18 cellular contexts compared by ENCODE assay signal in genomic region chr2:225806105-225806504, GRCh38.
DNase-seq lines count a peak whose midpoint lies in the region; ATAC-seq and TF ChIP-seq lines count a peak whose summit lies in the region.
"Had no signal": no experiment of that assay in that cellular context is flagged by ENCODE, and none has a peak within 500 bp of the region (broad histone marks: within the 10 kb centered on the region; RNA-seq: fewer than 3 reads in every experiment).

No MANE protein-coding gene starts in this region.

- no peak overlapping the region for H3K27ac Mint-ChIP-seq in stimulated activated effector memory CD8-positive, alpha-beta T cell treated with anti-CD3 and anti-CD28 coated beads, Interleukin-12 subunit alpha, Interleukin-12 subunit beta, amount 100 ng/mL, for 72 hours
- H3K27ac Mint-ChIP-seq: CD4-positive, alpha-beta memory T cell had no signal

- H3K9ac ChIP-seq in PC-3 (ENCODE audit: low read length), result no peak overlapping the region

- no peak overlapping the region for H3K4me3 Mint-ChIP-seq in stimulated activated effector memory CD8-positive, alpha-beta T cell treated with anti-CD3 and anti-CD28 coated beads, Interleukin-12 subunit alpha, Interleukin-12 subunit beta, amount 100 ng/mL, for 72 hours
- H3K4me3 Mint-ChIP-seq: CD4-positive, alpha-beta memory T cell had no signal

- no peaks in the 10 kb centered on the region for H3K79me2 ChIP-seq in PC-3 (ENCODE audit: low read length)

- no peaks in the 10 kb centered on the region for H3K9me2 ChIP-seq in PC-3 (replicated peaks; ENCODE audit: low read length)

- no peak overlapping the region for H3K27ac ChIP-seq in PC-3 (ENCODE audit: low read length)
- H3K27ac ChIP-seq: SK-N-MC had no signal

- intact Hi-C loops in PC-3 (cut with micrococcal nuclease), result no loop called here

- H3K4me1 ChIP-seq in PC-3 (ENCODE audit: insufficient read depth, low read length), result peaks cover 12% of the 10 kb centered on the region

- H3K4me2 ChIP-seq in PC-3 (ENCODE audit: low read length), result no peak overlapping the region

- DNase-seq in HCEC 1CT (peak; percentile 6), PC-3 (peak; percentile 47), fibroblast of mammary gland (ENCODE audit: low read depth) (peak; percentile 1), amniotic stem cell (lab: John Stamatoyannopoulos, UW) (no peak), UCSD-AML1 (lab: John Stamatoyannopoulos, UW; ENCODE audit: unreplicated experiment) (no peak)
- DNase-seq in stimulated activated CD8-positive, alpha-beta memory T cell treated with anti-CD3 and anti-CD28 coated beads, Interleukin-4, amount 100 ng/mL, for 48 hours, result no peak
- no peak for DNase-seq in stimulated activated effector memory CD8-positive, alpha-beta T cell treated with anti-CD3 and anti-CD28 coated beads, Interleukin-12 subunit alpha, Interleukin-12 subunit beta, amount 100 ng/mL, for 72 hours (ENCODE audit: low spot score in 2 of 2)
- DNase-seq: C1 segment of cervical spinal cord; CD4-positive, alpha-beta memory T cell; COR-L47; KG1; MG63; NCI-H2029; NCI-H446 treated with DMSO at 0.1 percent for 48 hours; NCI-H526 treated with DMSO at 0.1 percent for 48 hours; SIG-M5 had no signal

- H3K9me3 Mint-ChIP-seq in stimulated activated effector memory CD8-positive, alpha-beta T cell treated with anti-CD3 and anti-CD28 coated beads, Interleukin-12 subunit alpha, Interleukin-12 subunit beta, amount 100 ng/mL, for 72 hours, result no peaks in the 10 kb centered on the region
- H3K9me3 Mint-ChIP-seq: CD4-positive, alpha-beta memory T cell had no signal

- H3F3A ChIP-seq in PC-3 (ENCODE audit: low read length, unreplicated experiment), result no peaks in the 10 kb centered on the region

- BruUV-seq in PC-3 (replicated peaks; lab: Mats Ljungman, UMichigan), result no TSS peak

- POLR2A ChIA-PET in PC-3 (lab: Charles Lee; ENCODE audit: unreplicated experiment), result no interaction called here

- no peaks in the 10 kb centered on the region for H3K4me1 Mint-ChIP-seq in stimulated activated effector memory CD8-positive, alpha-beta T cell treated with anti-CD3 and anti-CD28 coated beads, Interleukin-12 subunit alpha, Interleukin-12 subunit beta, amount 100 ng/mL, for 72 hours
- H3K4me1 Mint-ChIP-seq: CD4-positive, alpha-beta memory T cell had no signal

- no peak for TF ChIP-seq CTCF in PC-3 (conservative IDR thresholded peaks at IDR 0.05; ENCODE audit: low read depth, low read length)
- no peak for TF ChIP-seq CTCF in fibroblast of mammary gland (conservative IDR thresholded peaks at IDR 0.05; ENCODE audit: control insufficient read depth, insufficient read depth, low read depth, low read length)

- H2AFZ ChIP-seq in PC-3 (ENCODE audit: low read length), result no peak overlapping the region

- H3K4me3 ChIP-seq in PC-3 (ENCODE audit: low read length) (no peak overlapping the region), fibroblast of mammary gland (ENCODE audit: control insufficient read depth, low read depth, low read length) (no peak overlapping the region)
- H3K4me3 ChIP-seq: MG63, SK-N-MC had no signal

- H4K20me1 ChIP-seq in PC-3 (ENCODE audit: low read length), result no peaks in the 10 kb centered on the region

- no peaks in the 10 kb centered on the region for H3K9me3 ChIP-seq in PC-3 (ENCODE audit: low read length)
- H3K9me3 ChIP-seq: MG63 had no signal

- H3K36me3 ChIP-seq in PC-3 (ENCODE audit: low read depth, low read length), result no peaks in the 10 kb centered on the region
- H3K36me3 ChIP-seq: MG63 had no signal

- peak; percentile 69 for ATAC-seq in PC-3
- no peak for ATAC-seq in stimulated activated effector memory CD8-positive, alpha-beta T cell treated with anti-CD3 and anti-CD28 coated beads, Interleukin-12 subunit alpha, Interleukin-12 subunit beta, amount 100 ng/mL, for 72 hours
- ATAC-seq: Panc1 had no signal

- CTCF ChIA-PET in PC-3 (lab: Charles Lee), result interaction anchor here (0.5 kb wide), 1 partner anchor 113 kb away, joined by 3 read pairs; no protein-coding TSS in a partner anchor

- H3K27me3 ChIP-seq in PC-3 (ENCODE audit: low read length), result no peaks in the 10 kb centered on the region
- H3K27me3 ChIP-seq: MG63 had no signal

- no peaks in the 10 kb centered on the region for H3K36me3 Mint-ChIP-seq in stimulated activated effector memory CD8-positive, alpha-beta T cell treated with anti-CD3 and anti-CD28 coated beads, Interleukin-12 subunit alpha, Interleukin-12 subunit beta, amount 100 ng/mL, for 72 hours
- H3K36me3 Mint-ChIP-seq: CD4-positive, alpha-beta memory T cell had no signal

Comparison
In these comparisons a context has a peak if more than half of its experiments do, and no peak if none do; other contexts are left out.
1. DNase-seq: peak in HCEC 1CT (single experiment), PC-3 (single experiment) and fibroblast of mammary gland (single experiment); none in stimulated activated CD8-positive, alpha-beta memory T cell treated with anti-CD3 and anti-CD28 coated beads, Interleukin-4, amount 100 ng/mL, for 48 hours (single experiment), amniotic stem cell (single experiment), UCSD-AML1 (single experiment) and stimulated activated effector memory CD8-positive, alpha-beta T cell treated with anti-CD3 and anti-CD28 coated beads, Interleukin-12 subunit alpha, Interleukin-12 subunit beta, amount 100 ng/mL, for 72 hours (0 of 2).